ENCODE assay signal across 19 cellular contexts in the genomic region with DNA sequence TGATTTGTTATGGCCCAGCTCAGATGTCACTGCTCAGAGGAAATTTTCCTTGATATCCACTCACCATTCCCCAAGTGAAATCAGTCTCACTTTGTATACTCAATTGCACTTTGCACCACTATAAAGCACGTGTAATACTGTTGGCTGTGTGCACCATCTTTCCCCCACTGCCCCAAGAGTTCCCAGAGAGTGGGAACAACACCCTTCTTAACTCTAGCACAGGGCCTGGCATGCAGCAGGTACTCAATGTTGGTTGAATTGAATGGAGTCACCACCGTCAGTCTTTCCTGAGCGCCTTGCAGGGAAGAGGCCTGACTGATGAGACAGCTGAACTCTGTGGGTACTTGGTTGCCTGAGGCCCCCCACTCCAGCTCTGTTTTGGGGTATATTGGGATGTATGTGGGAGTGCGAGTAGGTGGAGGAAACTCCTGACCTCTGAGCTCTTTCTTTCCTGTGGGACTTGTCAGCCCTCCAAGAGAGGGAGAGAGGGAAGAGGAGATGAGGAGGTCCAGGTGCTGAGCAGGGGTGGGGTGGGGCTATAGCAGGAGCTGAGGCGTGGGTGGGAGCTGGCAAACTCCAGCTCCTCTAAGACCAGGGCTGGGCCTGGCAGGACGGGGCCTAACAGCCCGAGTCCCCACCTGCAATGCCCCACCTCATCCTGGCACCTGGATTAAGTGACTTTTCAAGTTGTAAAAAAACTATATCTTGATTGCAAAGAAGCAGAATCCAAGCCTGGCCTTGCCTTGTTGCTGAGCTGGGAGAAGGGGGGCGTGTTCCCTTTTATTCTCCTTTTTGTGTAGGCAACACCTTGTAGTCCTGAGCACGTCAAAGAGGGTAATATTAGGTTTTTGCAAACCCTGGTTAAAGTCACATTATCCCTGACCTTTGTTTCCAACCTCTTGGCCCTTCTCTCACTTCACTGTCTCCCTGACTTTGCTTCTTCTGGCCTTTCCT. TPM values are rescaled to one million over a fixed set of nuclear protein-coding genes. Genes with fewer than 3 reads are reported as not detected.
DNase-seq lines count a peak whose midpoint lies in the region; ATAC-seq, FAIRE-seq and TF ChIP-seq lines count a peak whose summit lies in the region.
"Had no signal": no experiment of that assay in that cellular context is flagged by ENCODE, and none has a peak within 500 bp of the region (broad histone marks: within the 10 kb centered on the region; RNA-seq: fewer than 3 reads in every experiment).

No MANE protein-coding gene starts in this region.

- TF ChIP-seq POLR2A in K562 (conservative IDR thresholded peaks at IDR 0.05): no peak
- TF ChIP-seq POLR2A in prostate gland (IDR thresholded peaks at IDR 0.05): no peak

- H3K27me3 ChIP-seq in left ventricle myocardium inferior (ENCODE audit: low read depth): no peaks in the 10 kb centered on the region
- H3K27me3 ChIP-seq in heart right ventricle: no peaks in the 10 kb centered on the region
- no peaks in the 10 kb centered on the region for H3K27me3 ChIP-seq in K562 (ENCODE audit: control insufficient read depth in 2 of 2, insufficient read depth in 2 of 2, low read length in 2 of 2)
- no peaks in the 10 kb centered on the region for H3K27me3 ChIP-seq in prostate gland (replicated peaks; ENCODE audit: insufficient read depth)
- no peaks in the 10 kb centered on the region for H3K27me3 ChIP-seq in aorta (ENCODE audit: control insufficient read depth in 1 of 2, insufficient read depth in 2 of 2, low read length in 1 of 2)
- H3K27me3 ChIP-seq: body of pancreas had no signal

- no peaks in the 10 kb centered on the region for H3K27me3 Mint-ChIP-seq in type B pancreatic cell
- H3K27me3 Mint-ChIP-seq: activated CD8-positive, alpha-beta memory T cell treated with anti-CD3 and anti-CD28 coated beads, Interleukin-2, amount 10 ng/mL, durations not matched to agents 7 days and 5 days had no signal

- no peak for TF ChIP-seq CTCF in left ventricle myocardium inferior (IDR thresholded peaks at IDR 0.05; ENCODE audit: borderline replicate concordance)
- TF ChIP-seq CTCF in heart right ventricle (IDR thresholded peaks at IDR 0.05): no peak
- no peak for TF ChIP-seq CTCF in K562 (IDR thresholded peaks at IDR 0.05 in 2 of 3, conservative IDR thresholded peaks at IDR 0.05 in 1 of 3; ENCODE audit: insufficient read depth in 2 of 3, low read depth in 1 of 3, low read length in 3 of 3)
- no peak for TF ChIP-seq CTCF in mucosa of descending colon (IDR thresholded peaks at IDR 0.05)
- no peak for TF ChIP-seq CTCF in type B pancreatic cell (conservative IDR thresholded peaks at IDR 0.05)
- no peak for TF ChIP-seq CTCF in prostate gland (IDR thresholded peaks at IDR 0.05)

- in situ Hi-C loops in K562 (cut with MboI): no loop called here

- intact Hi-C loops in left ventricle myocardium inferior (cut with micrococcal nuclease): no loop called here
- intact Hi-C loops in heart right ventricle (cut with DNase I): loop anchor here in 2 of 10 donors (5.0 to 10.0 kb wide), 2 partner anchors 93 to 95 kb away; a partner anchor contains a TSS
- intact Hi-C loops in K562 (cut with micrococcal nuclease): loop anchor here (5.0 kb wide), 1 partner anchor 98 kb away; no protein-coding TSS in a partner anchor
- intact Hi-C loops in mucosa of descending colon (cut with DNase I, micrococcal nuclease): loop anchor here in 1 of 2 donors (10.0 kb wide), 1 partner anchor 45 kb away; no protein-coding TSS in a partner anchor
- intact Hi-C loops in prostate gland (cut with DNase I): no loop called here
- intact Hi-C loops in aorta (cut with DNase I): no loop called here

- no peak overlapping the region for H3K4me3 ChIP-seq in left ventricle myocardium inferior
- no peak overlapping the region for H3K4me3 ChIP-seq in heart right ventricle
- H3K4me3 ChIP-seq in K562: no peak overlapping the region
- H3K4me3 ChIP-seq in mucosa of descending colon: no peak overlapping the region
- no peak overlapping the region for H3K4me3 ChIP-seq in prostate gland
- no peak overlapping the region for H3K4me3 ChIP-seq in aorta (ENCODE audit: low read length in 2 of 2)
- H3K4me3 ChIP-seq: body of pancreas had no signal

- H3K27ac Mint-ChIP-seq in type B pancreatic cell: peak overlapping the region; percentile 84
- H3K27ac Mint-ChIP-seq: activated CD8-positive, alpha-beta memory T cell treated with anti-CD3 and anti-CD28 coated beads, Interleukin-2, amount 10 ng/mL, durations not matched to agents 7 days and 5 days; natural killer cell had no signal

- no peaks in the 10 kb centered on the region for H3K9me3 ChIP-seq in left ventricle myocardium inferior (replicated peaks)
- H3K9me3 ChIP-seq in heart right ventricle: no peaks in the 10 kb centered on the region
- no peaks in the 10 kb centered on the region for H3K9me3 ChIP-seq in K562 (replicated peaks; ENCODE audit: control insufficient read depth, insufficient read depth, low read depth, low read length)
- no peaks in the 10 kb centered on the region for H3K9me3 ChIP-seq in mucosa of descending colon
- H3K9me3 ChIP-seq in prostate gland: no peaks in the 10 kb centered on the region
- H3K9me3 ChIP-seq in aorta (ENCODE audit: control insufficient read depth, low read length): no peaks in the 10 kb centered on the region
- H3K9me3 ChIP-seq: body of pancreas had no signal

- no peaks in the 10 kb centered on the region for H3K79me2 ChIP-seq in K562 (ENCODE audit: control insufficient read depth, insufficient read depth, low read length)

- no peaks in the 10 kb centered on the region for H4K20me1 ChIP-seq in K562 (replicated peaks; ENCODE audit: control insufficient read depth, insufficient read depth, low read length)

- H3K36me3 ChIP-seq in left ventricle myocardium inferior: no peaks in the 10 kb centered on the region
- H3K36me3 ChIP-seq in heart right ventricle: no peaks in the 10 kb centered on the region
- no peaks in the 10 kb centered on the region for H3K36me3 ChIP-seq in K562 (ENCODE audit: control insufficient read depth, insufficient read depth, low read length)
- no peaks in the 10 kb centered on the region for H3K36me3 ChIP-seq in mucosa of descending colon (ENCODE audit: low read depth)
- H3K36me3 ChIP-seq in prostate gland: no peaks in the 10 kb centered on the region
- no peaks in the 10 kb centered on the region for H3K36me3 ChIP-seq in aorta (ENCODE audit: control insufficient read depth in 1 of 2, insufficient read depth in 2 of 2, low read length in 1 of 2)

- no peak for ATAC-seq in heart right ventricle
- no peak for ATAC-seq in K562
- ATAC-seq in mucosa of descending colon: peak; percentile 89
- no peak for ATAC-seq in aorta (ENCODE audit: low FRiP score)
- ATAC-seq: activated CD8-positive, alpha-beta memory T cell treated with anti-CD3 and anti-CD28 coated beads, Interleukin-2, amount 10 ng/mL, durations not matched to agents 7 days and 5 days; body of pancreas; left lobe of liver; natural killer cell had no signal

- H3K4me1 Mint-ChIP-seq in type B pancreatic cell (ENCODE audit: unreplicated experiment): peaks cover 29% of the 10 kb centered on the region
- H3K4me1 Mint-ChIP-seq: activated CD8-positive, alpha-beta memory T cell treated with anti-CD3 and anti-CD28 coated beads, Interleukin-2, amount 10 ng/mL, durations not matched to agents 7 days and 5 days had no signal

- no peak overlapping the region for H3K4me3 Mint-ChIP-seq in type B pancreatic cell
- H3K4me3 Mint-ChIP-seq: activated CD8-positive, alpha-beta memory T cell treated with anti-CD3 and anti-CD28 coated beads, Interleukin-2, amount 10 ng/mL, durations not matched to agents 7 days and 5 days; natural killer cell had no signal

- peak overlapping the region; percentile 33 for H3K27ac ChIP-seq in left ventricle myocardium inferior (replicated peaks)
- peak overlapping the region in 3 of 10 donors; percentile 4 to 41 (median 19) for H3K27ac ChIP-seq in heart right ventricle
- H3K27ac ChIP-seq in K562 (ENCODE audit: extremely low read depth, low read depth, low read length): peak overlapping the region; percentile 41; the same call in 2 of the 3 replicates
- H3K27ac ChIP-seq in prostate gland: peak overlapping the region in 1 of 2 donors; percentile 11
- H3K27ac ChIP-seq in aorta (ENCODE audit: low read depth in 1 of 2, low read length in 2 of 2): no peak overlapping the region
- H3K27ac ChIP-seq: body of pancreas had no signal

- H3K4me1 ChIP-seq in left ventricle myocardium inferior (peaks cover 28% of the 10 kb centered on the region), heart right ventricle (peaks cover 19 to 39% (median 31%) of the 10 kb centered on the region in 9 donors), K562 (replicated peaks in 1 of 2; ENCODE audit: control insufficient read depth in 2 of 2, insufficient read depth in 2 of 2, low read length in 2 of 2) (peaks cover 33 to 43% of the 10 kb centered on the region in 2 experiments), mucosa of descending colon (ENCODE audit: low read depth) (peaks cover 22% of the 10 kb centered on the region), prostate gland (replicated peaks) (no peaks in the 10 kb centered on the region), aorta (ENCODE audit: control insufficient read depth in 1 of 2, insufficient read depth in 2 of 2, low read length in 2 of 2) (no peaks in the 10 kb centered on the region)

- DNase-seq in left ventricle myocardium inferior (no peak), heart right ventricle (no peak), K562 (ENCODE audit: extremely low read depth in 1 of 4, low spot score in 3 of 4) (peak in 1 of 4 experiments; percentile 20), mucosa of descending colon (peak; percentile 69 to 78 (median 69)), type B pancreatic cell (ENCODE audit: extremely low spot score, unreplicated experiment) (no peak), prostate gland (ENCODE audit: low spot score) (no peak), NCI-H1048 (lab: John Stamatoyannopoulos, UW) (no peak), aorta (no peak)
- DNase-seq: activated CD4-positive, CD25-positive, alpha-beta regulatory T cell; activated CD8-positive, alpha-beta memory T cell treated with anti-CD3 and anti-CD28 coated beads, Interleukin-2, amount 10 ng/mL, durations not matched to agents 7 days and 5 days; body of pancreas; effector CD4-positive, alpha-beta T cell; hypothalamus; natural killer cell; NCI-H1105; NCI-H2171 treated with DMSO at 0.1 percent for 48 hours; stimulated activated CD4-positive, alpha-beta T cell treated with anti-CD3 and anti-CD28 coated beads, Interleukin-2, amount 100 ng/mL, for 48 hours; stimulated activated CD8-positive, alpha-beta memory T cell treated with anti-CD3 and anti-CD28 coated beads, Interleukin-4, amount 100 ng/mL, for 48 hours had no signal

- H3K9ac ChIP-seq in K562 (ENCODE audit: insufficient read depth in 1 of 2, low read depth in 2 of 2, low read length in 2 of 2): peak overlapping the region in 1 of 2 experiments; percentile 49; a peak in 1 of 4 replicates

- no TSS peak for BruUV-seq in K562 (replicated peaks; lab: Mats Ljungman, UMichigan)

- no peaks in the 10 kb centered on the region for H3K9me1 ChIP-seq in K562 (ENCODE audit: control insufficient read depth, insufficient read depth, low read length)

- no peaks in the 10 kb centered on the region for H3K9me3 Mint-ChIP-seq in type B pancreatic cell
- H3K9me3 Mint-ChIP-seq: natural killer cell had no signal

- CTCF ChIA-PET in K562 (lab: Yijun Ruan, JAX; ENCODE audit: low intra/inter-chr PET ratio): no interaction called here

- H2AFZ ChIP-seq in K562 (ENCODE audit: low read depth, low read length): peak overlapping the region; percentile 86

- POLR2A ChIA-PET in K562 (lab: Yijun Ruan, JAX): interaction anchor here (0.6 to 2.5 kb wide), 8 partner anchors 10 to 208 kb away, joined by 3 to 5 read pairs (median 3); no protein-coding TSS in a partner anchor

- FAIRE-seq in K562 (lab: Jason Lieb, UNC): no peak

- H3K36me3 Mint-ChIP-seq in type B pancreatic cell: no peaks in the 10 kb centered on the region
- H3K36me3 Mint-ChIP-seq: activated CD8-positive, alpha-beta memory T cell treated with anti-CD3 and anti-CD28 coated beads, Interleukin-2, amount 10 ng/mL, durations not matched to agents 7 days and 5 days; natural killer cell had no signal

- TF ChIP-seq RAD21 in K562 (CRISPR knock-in tag; conservative IDR thresholded peaks at IDR 0.05 in 1 of 2, IDR thresholded peaks at IDR 0.05 in 1 of 2): no peak

- whole genome bisulfite sequencing in heart right ventricle, 2 donors: 71 to 79% methylated on average over 9 of the region's 9 CpGs
- 72% methylated on average over 8 of the region's 9 CpGs for WGBS in K562 (ENCODE audit: insufficient coverage, low coverage, missing lambda C conversion rate)
- 49% methylated on average over 9 of the region's 9 CpGs for WGBS in prostate gland
- 81 to 84% methylated on average over 9 of the region's 9 CpGs for WGBS in aorta, 2 donors

- TF ChIP-seq EP300 in K562 (IDR thresholded peaks at IDR 0.05; ENCODE audit: low read length): no peak

- H3K4me2 ChIP-seq in K562 (ENCODE audit: insufficient read depth, low read length): no peak overlapping the region

RNA-seq across cellular contexts. Expression of a gene that starts 19.4 kb away (rescaled TPM):
- total RNA-seq in left ventricle myocardium inferior (51.2 TPM), heart right ventricle (10 to 100 TPM; 41.2 to 75.4 (median 52.0) TPM), K562 (2014; rRNA removed) (21.3 and 29.6 TPM in 2 replicates), K562 (2014; rRNA removed; fragmentation: Illumina TruSeq; extraction: Trizol) (31.2 and 40.7 TPM in 2 replicates), K562 (2015; rRNA removed; fragmentation: Illumina TruSeq; extraction: Trizol) (26.1 and 29.2 TPM in 2 replicates), K562 (2021) (139 and 163 TPM in 2 replicates), mucosa of descending colon (100 to 1,000 TPM; 131 to 159 (median 134) TPM), type B pancreatic cell (ENCODE audit: low replicate concordance) (113 and 123 TPM in 2 replicates), prostate gland (10 to 100 TPM; 42.0 to 63.6 TPM), aorta (100 to 1,000 TPM; 155 to 164 TPM)
- polyA plus RNA-seq in heart right ventricle (10 to 100 TPM; 19.6 to 24.8 TPM), K562 (2011; rRNA removed) (41.5 and 104 TPM in 2 replicates), K562 (2014; fragmentation: Illumina TruSeq; extraction: Trizol) (109 and 115 TPM in 2 replicates), K562 (2014; fragmentation: Nextera tagmentation; extraction: Ambion mirVana) (1 to 10 TPM; 8.2 to 9.7 TPM), K562 (2014; rRNA removed) (51.3 and 56.8 TPM in 2 replicates), aorta (10 to 100 TPM; 27.2 to 47.4 TPM)
- total RNA-seq in K562 (2011; cell fraction: chromatin; rRNA removed; ENCODE audit: low replicate concordance): 60.7 and 84.8 TPM in 2 replicates
- 47.0 and 48.4 TPM in 2 replicates for total RNA-seq in K562 (2011; cell fraction: nucleolus; rRNA removed)
- total RNA-seq in K562 (2011; cell fraction: nucleoplasm; rRNA removed): 68.6 and 84.8 TPM in 2 replicates
- polyA plus RNA-seq in K562 (2011; cell fraction: cytosol; rRNA removed): 45.0 and 57.5 TPM in 2 replicates
- polyA plus RNA-seq in K562 (2011; cell fraction: nucleus; rRNA removed): 49.0 and 54.9 TPM in 2 replicates
- 84.9 and 101 TPM in 2 replicates for polyA plus RNA-seq in K562 (2012)
- polyA minus RNA-seq in K562 (2011; rRNA and poly(A)+ RNA removed): 49.4 and 58.2 TPM in 2 replicates
- polyA minus RNA-seq in K562 (2011; cell fraction: cytosol; rRNA and poly(A)+ RNA removed): 68.3 and 88.6 TPM in 2 replicates
- polyA minus RNA-seq in K562 (2011; cell fraction: nucleus; rRNA and poly(A)+ RNA removed): 15.8 and 27.9 TPM in 2 replicates

Comparison
In these comparisons a context has a peak if more than half of its experiments do, and no peak if none do; other contexts are left out.
1. DNase-seq: peak in mucosa of descending colon (3 of 3); none in left ventricle myocardium inferior (single experiment), heart right ventricle (0 of 2), type B pancreatic cell (single experiment), prostate gland (single experiment), NCI-H1048 (single experiment) and aorta (0 of 2).
2. H3K27ac ChIP-seq: peak in left ventricle myocardium inferior (single experiment) and K562 (single experiment); none in aorta (0 of 2).